In genomic region chr1:230876660-230877059, GRCh38 we compare ENCODE assay signal across 34 cellular contexts.
"Had no signal": no experiment of that assay in that cellular context is flagged by ENCODE, and none has a peak within 500 bp of the region (broad histone marks: within the 10 kb centered on the region; RNA-seq: fewer than 3 reads in every experiment).

No MANE protein-coding gene starts in this region.

- H3K27me3 ChIP-seq: MG63 had no signal

- H3K27ac ChIP-seq: VCaP had no signal

- H3K27ac Mint-ChIP-seq: activated B cell treated with CpG ODN at 0.5 μM for 24 hours; activated CD4-positive, alpha-beta memory T cell treated with anti-CD3 and anti-CD28 coated beads for 36 hours; activated naive CD4-positive, alpha-beta T cell treated with anti-CD3 and anti-CD28 coated beads for 36 hours; activated naive CD8-positive, alpha-beta T cell; activated naive CD8-positive, alpha-beta T cell treated with anti-CD3 and anti-CD28 coated beads, Interleukin-2, amount 50 U/mL, for 24 hours; activated T-helper 1 cell treated with anti-CD3 and anti-CD28 coated beads, Interleukin-12 subunit alpha, Interleukin-12 subunit beta, Interleukin-2, Interleukin-4 antibody, amounts not matched to agents 30 ng/mL and 10 ng/mL and 1 ng/mL, durations not matched to agents 14 hours and 24 hours and 36 hours; brain; T-cell had no signal

- H3K4me3 ChIP-seq: MG63 had no signal

- DNase-seq: activated B cell treated with CpG ODN at 0.5 μM for 24 hours; activated CD4-positive, alpha-beta memory T cell treated with anti-CD3 and anti-CD28 coated beads for 36 hours; activated CD4-positive, alpha-beta T cell treated with anti-CD3 and anti-CD28 coated beads for 4 hours; activated CD4-positive, alpha-beta T cell treated with anti-CD3 and anti-CD28 coated beads, Interleukin-2, amount 50 U/mL, for 1 hour; activated CD4-positive, CD25-positive, alpha-beta regulatory T cell treated with anti-CD3 and anti-CD28 coated beads, Interleukin-2, amount 50 U/mL, for 72 hours; activated CD8-positive, alpha-beta memory T cell treated with anti-CD3 and anti-CD28 coated beads, Interleukin-2, amount 50 U/mL, for 4 hours; activated gamma-delta T cell treated with Interleukin-2 at 50 U/mL for 16 hours; activated naive CD4-positive, alpha-beta T cell treated with anti-CD3 and anti-CD28 coated beads for 36 hours; activated naive CD8-positive, alpha-beta T cell treated with anti-CD3 and anti-CD28 coated beads, Interleukin-2, amount 50 U/mL, for 24 hours; activated T-cell treated with anti-CD3 and anti-CD28 coated beads for 4 hours; activated T-cell treated with anti-CD3 and anti-CD28 coated beads, Interleukin-2, amount 50 U/mL, for 4 hours; Kasumi-1; KG1; NCI-H1048; NCI-H1105 treated with DMSO at 0.1 percent for 48 hours; NCI-H1436; NCI-H1694; NCI-H1930; NCI-H2081 treated with DMSO at 0.1 percent for 48 hours; NCI-H226; NCI-H446 treated with DMSO at 0.1 percent for 48 hours; NCI-H524; NCI-H69; NCI-H82; SIG-M5; T-cell; T-helper 2 cell; T-helper 9 cell had no signal

- ATAC-seq: activated naive CD8-positive, alpha-beta T cell treated with anti-CD3 and anti-CD28 coated beads, Interleukin-2, amount 50 U/mL, for 24 hours; activated T-cell treated with anti-CD3 and anti-CD28 coated beads, Interleukin-2, amount 50 U/mL, for 4 hours; Panc1; T-cell had no signal

- H3K36me3 ChIP-seq: MG63 had no signal

- H3K36me3 Mint-ChIP-seq: activated CD4-positive, alpha-beta memory T cell treated with anti-CD3 and anti-CD28 coated beads for 36 hours; activated naive CD8-positive, alpha-beta T cell; brain; T-cell had no signal

- H3K9me3 ChIP-seq: MG63 had no signal

- H3K9me3 Mint-ChIP-seq: activated B cell treated with CpG ODN at 0.5 μM for 24 hours; activated CD4-positive, alpha-beta memory T cell treated with anti-CD3 and anti-CD28 coated beads for 36 hours; activated naive CD4-positive, alpha-beta T cell treated with anti-CD3 and anti-CD28 coated beads for 36 hours; activated naive CD8-positive, alpha-beta T cell treated with anti-CD3 and anti-CD28 coated beads, Interleukin-2, amount 50 U/mL, for 24 hours; activated T-cell treated with anti-CD3 and anti-CD28 coated beads, Interleukin-2, amount 50 U/mL, for 4 hours; activated T-helper 1 cell treated with anti-CD3 and anti-CD28 coated beads, Interleukin-12 subunit alpha, Interleukin-12 subunit beta, Interleukin-2, Interleukin-4 antibody, amounts not matched to agents 30 ng/mL and 10 ng/mL and 1 ng/mL, durations not matched to agents 14 hours and 24 hours and 36 hours; brain; T-cell had no signal
